8 cellular contexts compared by ENCODE assay signal in genomic region chr1:144002141-144002881, GRCh38. TPM values are rescaled to one million over a fixed set of nuclear protein-coding genes. Genes with fewer than 3 reads are reported as not detected.
DNase-seq lines count a peak whose midpoint lies in the region; ATAC-seq and TF ChIP-seq lines count a peak whose summit lies in the region.
"Not testable (repeated sequence)": the region's sequence is repeated elsewhere in the genome, so short reads cannot be mapped to it uniquely, and the experiment has no call there.

No MANE protein-coding gene starts in this region.

- not testable (repeated sequence) for H3K4me3 Mint-ChIP-seq in activated CD4-positive, alpha-beta T cell treated with anti-CD3 and anti-CD28 coated beads for 36 hours

- not testable (repeated sequence) for H3K36me3 Mint-ChIP-seq in activated CD4-positive, alpha-beta T cell treated with anti-CD3 and anti-CD28 coated beads for 36 hours (ENCODE audit: low read depth)

- peak; percentile 13 for DNase-seq in NAMALWA (ENCODE audit: low spot score)
- DNase-seq in activated CD4-positive, alpha-beta T cell treated with anti-CD3 and anti-CD28 coated beads for 36 hours; right lobe of liver; upper lobe of right lung: not testable (repeated sequence)
- DNase-seq in foreskin keratinocyte, result peak in 1 of 2 donors; percentile 7

- H3K27me3 ChIP-seq in foreskin keratinocyte, right lobe of liver, upper lobe of right lung: not testable (repeated sequence)

- TF ChIP-seq POLR2A in GM18505 (IDR thresholded peaks at IDR 0.05; ENCODE audit: borderline replicate concordance, extremely low read depth, insufficient read depth, insufficient read length); right lobe of liver (IDR thresholded peaks at IDR 0.05): not testable (repeated sequence)

- H3K27ac ChIP-seq in foreskin keratinocyte, right lobe of liver, upper lobe of right lung: not testable (repeated sequence)

- H3K27ac Mint-ChIP-seq in activated CD4-positive, alpha-beta T cell treated with anti-CD3 and anti-CD28 coated beads for 36 hours, result not testable (repeated sequence)

- ATAC-seq in GM18505 (IDR thresholded peaks at IDR 0.05; ENCODE audit: unreplicated experiment), result peak; percentile 70
- peak; percentile 64 for ATAC-seq in GM21381 (IDR thresholded peaks at IDR 0.05; ENCODE audit: unreplicated experiment)
- peak; percentile 59 for ATAC-seq in HG02759 (IDR thresholded peaks at IDR 0.05; ENCODE audit: unreplicated experiment)
- peak; percentile 55 for ATAC-seq in activated CD4-positive, alpha-beta T cell treated with anti-CD3 and anti-CD28 coated beads for 36 hours
- ATAC-seq in foreskin keratinocyte, result peak; percentile 89
- peak; percentile 42 to 71 (median 64) for ATAC-seq in right lobe of liver
- ATAC-seq in upper lobe of right lung, result peak; percentile 73

- H3K27me3 Mint-ChIP-seq in activated CD4-positive, alpha-beta T cell treated with anti-CD3 and anti-CD28 coated beads for 36 hours, result not testable (repeated sequence)

- not testable (repeated sequence) for H3K4me1 Mint-ChIP-seq in activated CD4-positive, alpha-beta T cell treated with anti-CD3 and anti-CD28 coated beads for 36 hours

- intact Hi-C loops in activated CD4-positive, alpha-beta T cell treated with anti-CD3 and anti-CD28 coated beads for 36 hours (cut with DNase I, micrococcal nuclease); right lobe of liver (cut with DNase I); upper lobe of right lung (cut with DNase I): not testable (repeated sequence)

- not testable (repeated sequence) for H3K36me3 ChIP-seq in right lobe of liver, upper lobe of right lung

- H3K4me3 ChIP-seq in right lobe of liver, upper lobe of right lung: not testable (repeated sequence)

- not testable (repeated sequence) for H3K9me3 ChIP-seq in right lobe of liver, upper lobe of right lung

- peak; percentile 29 for TF ChIP-seq CTCF in foreskin keratinocyte (conservative IDR thresholded peaks at IDR 0.05)
- not testable (repeated sequence) for TF ChIP-seq CTCF in right lobe of liver (IDR thresholded peaks at IDR 0.05); upper lobe of right lung (IDR thresholded peaks at IDR 0.05)

- CTCF ChIA-PET in activated CD4-positive, alpha-beta T cell treated with anti-CD3 and anti-CD28 coated beads for 36 hours (lab: Charles Lee), result not testable (repeated sequence)

- POLR2A ChIA-PET in activated CD4-positive, alpha-beta T cell treated with anti-CD3 and anti-CD28 coated beads for 36 hours (lab: Charles Lee), result not testable (repeated sequence)

- no CpG with 5 or more reads among the region's 7 CpGs for WGBS in right lobe of liver (ENCODE audit: insufficient coverage, low coverage, low lambda C conversion rate, missing lambda C conversion rate)

- H3K4me1 ChIP-seq in foreskin keratinocyte, right lobe of liver, upper lobe of right lung: not testable (repeated sequence)

- not testable (repeated sequence) for H3K9me3 Mint-ChIP-seq in activated CD4-positive, alpha-beta T cell treated with anti-CD3 and anti-CD28 coated beads for 36 hours (ENCODE audit: low read depth)

RNA-seq across cellular contexts. Expression of gene FAM72C, which starts 30.5 kb away (rescaled TPM):
- total RNA-seq in activated CD4-positive, alpha-beta T cell treated with anti-CD3 and anti-CD28 coated beads for 36 hours, result 10 to 100 TPM; 15.3 to 25.5 TPM
- total RNA-seq in foreskin keratinocyte (2.9 and 6.2 TPM in 2 replicates), right lobe of liver (under 1 TPM in 2 of 6 experiments, not detected in 4; 0.17 to 0.20 TPM), upper lobe of right lung (not detected)
- polyA plus RNA-seq in foreskin keratinocyte, result 1.9 and 5.4 TPM in 2 replicates
